ENCODE assay signal across 11 cellular contexts in genomic region chr3:70308760-70309159, GRCh38. TPM values are rescaled to one million over a fixed set of nuclear protein-coding genes. Genes with fewer than 3 reads are reported as not detected.
DNase-seq lines count a peak whose midpoint lies in the region; ATAC-seq and TF ChIP-seq lines count a peak whose summit lies in the region.
"Had no signal": no experiment of that assay in that cellular context is flagged by ENCODE, and none has a peak within 500 bp of the region (broad histone marks: within the 10 kb centered on the region; RNA-seq: fewer than 3 reads in every experiment).

No MANE protein-coding gene starts in this region.

- no peaks in the 10 kb centered on the region for H3K9me3 ChIP-seq in fibroblast of lung (ENCODE audit: control insufficient read depth, insufficient read depth, low read depth, low read length)
- H3K9me3 ChIP-seq: ovary had no signal

- TF ChIP-seq POLR2A in NB4 (IDR thresholded peaks at IDR 0.05; ENCODE audit: extremely low read depth, insufficient read length), result no peak

- ATAC-seq in HG03025 (IDR thresholded peaks at IDR 0.05; ENCODE audit: low FRiP score, unreplicated experiment), result no peak

- DNase-seq in NB4 (ENCODE audit: low read depth) (peak; percentile 6), fibroblast of lung (ENCODE audit: low read depth in 2 of 2) (peak; percentile 4 to 17), putamen (ENCODE audit: low spot score) (peak; percentile 40), GM19238 (ENCODE audit: insufficient read length, low spot score) (no peak)
- no peak for DNase-seq in activated naive CD4-positive, alpha-beta T cell (lab: John Stamatoyannopoulos, UW)
- DNase-seq: MV-4-11, ovary had no signal

- TF ChIP-seq CTCF in GM12873 (IDR thresholded peaks at IDR 0.05; ENCODE audit: insufficient read depth, low read depth, low read length, missing control alignments) (peak; percentile 27), NB4 (IDR thresholded peaks at IDR 0.05; ENCODE audit: low read depth, low read length) (no peak), fibroblast of lung (conservative IDR thresholded peaks at IDR 0.05 in 1 of 2, IDR thresholded peaks at IDR 0.05 in 1 of 2; ENCODE audit: low read depth in 1 of 2, low read length in 2 of 2) (peak; percentile 10 to 29)

- no peak overlapping the region for H3K4me2 ChIP-seq in fibroblast of lung (ENCODE audit: extremely low read depth, insufficient read depth, low read length)

- no peak overlapping the region for H3K9ac ChIP-seq in fibroblast of lung (ENCODE audit: insufficient read depth, low read length)

- no peaks in the 10 kb centered on the region for H3K27me3 ChIP-seq in fibroblast of lung (ENCODE audit: control insufficient read depth, insufficient read depth, low read length)
- H3K27me3 ChIP-seq: ovary had no signal

- no peak overlapping the region for H2AFZ ChIP-seq in fibroblast of lung (ENCODE audit: low read length)

- H3K27ac ChIP-seq in fibroblast of lung (ENCODE audit: insufficient read depth, low read length), result no peak overlapping the region
- H3K27ac ChIP-seq: ovary, SK-N-MC had no signal

- H3K79me2 ChIP-seq in fibroblast of lung (ENCODE audit: control insufficient read depth, insufficient read depth, low read length), result no peaks in the 10 kb centered on the region

- no peaks in the 10 kb centered on the region for H4K20me1 ChIP-seq in fibroblast of lung (ENCODE audit: control insufficient read depth, extremely low read depth, insufficient read depth, low read length)

- no peaks in the 10 kb centered on the region for H3K36me3 ChIP-seq in fibroblast of lung (ENCODE audit: control insufficient read depth, insufficient read depth, low read length)
- H3K36me3 ChIP-seq: ovary had no signal

- no peaks in the 10 kb centered on the region for H3K4me1 ChIP-seq in fibroblast of lung (ENCODE audit: control insufficient read depth, extremely low read depth, insufficient read depth, low read length)

- no peak overlapping the region for H3K4me3 ChIP-seq in NB4 (ENCODE audit: low read depth, low read length)
- no peak overlapping the region for H3K4me3 ChIP-seq in fibroblast of lung (replicated peaks in 1 of 4; ENCODE audit: control extremely low read depth in 1 of 4, insufficient read depth in 1 of 4, low read depth in 3 of 4, low read length in 4 of 4)
- H3K4me3 ChIP-seq: ovary, SK-N-MC had no signal

RNA-seq across cellular contexts. Expression of gene MDFIC2, which starts 3.7 kb away (rescaled TPM):
- not detected in 2 replicates for total RNA-seq in fibroblast of lung
- polyA plus RNA-seq in fibroblast of lung, result not detected in 2 replicates
- polyA plus RNA-seq in fibroblast of lung (2012), result not detected in 2 replicates
- polyA minus RNA-seq in fibroblast of lung (ENCODE audit: low replicate concordance), result not detected in 2 replicates
- total RNA-seq: frontal cortex, ovary had no signal
- polyA plus RNA-seq: ovary had no signal

Comparison
In these comparisons a context has a peak if more than half of its experiments do, and no peak if none do; other contexts are left out.
1. DNase-seq: peak in NB4 (single experiment), fibroblast of lung (2 of 2) and putamen (single experiment); none in GM19238 (single experiment) and activated naive CD4-positive, alpha-beta T cell (0 of 4).